10 cellular contexts compared by ENCODE assay signal in genomic region chr2:234996467-234997270, GRCh38.
DNase-seq lines count a peak whose midpoint lies in the region; ATAC-seq and TF ChIP-seq lines count a peak whose summit lies in the region.
"Had no signal": no experiment of that assay in that cellular context is flagged by ENCODE, and none has a peak within 500 bp of the region (broad histone marks: within the 10 kb centered on the region; RNA-seq: fewer than 3 reads in every experiment).

No MANE protein-coding gene starts in this region.

- peaks cover 74% of the 10 kb centered on the region for H3K4me1 ChIP-seq in HUES6 (ENCODE audit: control insufficient read depth, insufficient read depth, low read length)

- DNase-seq in 8988T: peak; percentile 79
- peak; percentile 65 to 81 for DNase-seq in cardiac fibroblast (ENCODE audit: low read depth in 2 of 2)
- DNase-seq in kidney tubule cell (ENCODE audit: low spot score): peak; percentile 95
- DNase-seq: colonic mucosa, OCI-M1 had no signal

- H3K27ac ChIP-seq in HUES6 (ENCODE audit: low read depth, low read length): peak overlapping the region; percentile 54
- H3K27ac ChIP-seq: colonic mucosa had no signal

- no peak overlapping the region for H3K4me3 ChIP-seq in HUES6 (ENCODE audit: low read depth, low read length)
- H3K4me3 ChIP-seq in cardiac fibroblast (replicated peaks in 1 of 2; ENCODE audit: low read depth in 2 of 2, low read length in 2 of 2): no peak overlapping the region
- H3K4me3 ChIP-seq: colonic mucosa had no signal

- no peaks in the 10 kb centered on the region for H3K27me3 ChIP-seq in HUES6 (ENCODE audit: control insufficient read depth, insufficient read depth, low read length)
- H3K27me3 ChIP-seq: colonic mucosa had no signal

- H3K9ac ChIP-seq in HUES6 (ENCODE audit: low read length): peak overlapping the region; percentile 53

- no peaks in the 10 kb centered on the region for H3K9me3 ChIP-seq in HUES6 (ENCODE audit: control insufficient read depth, insufficient read depth, low read depth, low read length)
- H3K9me3 ChIP-seq: colonic mucosa had no signal

- peaks cover 27% of the 10 kb centered on the region for H3K36me3 ChIP-seq in HUES6 (ENCODE audit: control insufficient read depth, insufficient read depth, low read length)
- H3K36me3 ChIP-seq: colonic mucosa had no signal

- peak; percentile 26 for TF ChIP-seq CTCF in cardiac fibroblast (IDR thresholded peaks at IDR 0.05; ENCODE audit: low read depth, low read length)

- ATAC-seq in HG02973 (IDR thresholded peaks at IDR 0.05; ENCODE audit: unreplicated experiment) (no peak), GM21576 (IDR thresholded peaks at IDR 0.05; ENCODE audit: unreplicated experiment) (no peak), HG02610 (IDR thresholded peaks at IDR 0.05; ENCODE audit: unreplicated experiment) (no peak), HG03442 (IDR thresholded peaks at IDR 0.05; ENCODE audit: unreplicated experiment) (no peak)
